ENCODE assay signal across 8 cellular contexts in genomic region chr16:4624015-4624826, GRCh38. TPM values are rescaled to one million over a fixed set of nuclear protein-coding genes. Genes with fewer than 3 reads are reported as not detected.
A peak's percentile ranks its signal among the peaks of the same experiment; 100 is the strongest.
DNase-seq lines count a peak whose midpoint lies in the region; ATAC-seq and TF ChIP-seq lines count a peak whose summit lies in the region.

TSS of gene MGRN1 (plus strand) at chr16:4624826. CDS start at chr16:4624961, 135 bp downstream.

- no peaks in the 10 kb centered on the region for H3K36me3 ChIP-seq in suprapubic skin

- peaks cover 33% of the 10 kb centered on the region for H3K4me1 Mint-ChIP-seq in activated naive CD4-positive, alpha-beta T cell treated with anti-CD3 and anti-CD28 coated beads, Interleukin-2, amount 50 U/mL, for 24 hours

- peak; percentile 85 to 87 for TF ChIP-seq CTCF in suprapubic skin (IDR thresholded peaks at IDR 0.05)

- H3K36me3 Mint-ChIP-seq in activated naive CD4-positive, alpha-beta T cell treated with anti-CD3 and anti-CD28 coated beads, Interleukin-2, amount 50 U/mL, for 24 hours, result no peaks in the 10 kb centered on the region

- no peaks in the 10 kb centered on the region for H3K27me3 Mint-ChIP-seq in activated naive CD4-positive, alpha-beta T cell treated with anti-CD3 and anti-CD28 coated beads, Interleukin-2, amount 50 U/mL, for 24 hours

- H3K4me3 Mint-ChIP-seq in activated naive CD4-positive, alpha-beta T cell treated with anti-CD3 and anti-CD28 coated beads, Interleukin-2, amount 50 U/mL, for 24 hours, result peak within 1 kb of the TSS; percentile 95

- no peak for TF ChIP-seq EP300 in suprapubic skin (IDR thresholded peaks at IDR 0.05)

- no peaks in the 10 kb centered on the region for H3K27me3 ChIP-seq in suprapubic skin

- 12% methylated on average over 20 of the region's 42 CpGs for WGBS in suprapubic skin

- peak; percentile 60 for ATAC-seq in HG02588 (IDR thresholded peaks at IDR 0.05; ENCODE audit: unreplicated experiment)

- H3K4me3 ChIP-seq in GM08714 (ENCODE audit: low read length) (peak within 1 kb of the TSS; percentile 74), suprapubic skin (peak within 1 kb of the TSS; percentile 100)

- no peaks in the 10 kb centered on the region for H3K9me3 ChIP-seq in suprapubic skin

- TF ChIP-seq POLR2A in suprapubic skin (IDR thresholded peaks at IDR 0.05), result no peak

- peaks cover 24% of the 10 kb centered on the region for H3K4me1 ChIP-seq in suprapubic skin

- no peaks in the 10 kb centered on the region for H3K9me3 Mint-ChIP-seq in activated naive CD4-positive, alpha-beta T cell treated with anti-CD3 and anti-CD28 coated beads, Interleukin-2, amount 50 U/mL, for 24 hours

- peak within 1 kb of the TSS; percentile 96 for H3K27ac Mint-ChIP-seq in activated naive CD4-positive, alpha-beta T cell treated with anti-CD3 and anti-CD28 coated beads, Interleukin-2, amount 50 U/mL, for 24 hours

- DNase-seq in NCI-H1048 (lab: John Stamatoyannopoulos, UW), result peak; percentile 64
- DNase-seq in SKM-1 (lab: John Stamatoyannopoulos, UW; ENCODE audit: unreplicated experiment), result peak; percentile 95
- DNase-seq in glomerular endothelial cell (ENCODE audit: extremely low read depth, low read depth, low spot score), result peak; percentile 90
- peak; percentile 97 for DNase-seq in occipital lobe (lab: John Stamatoyannopoulos, UW)
- peak; percentile 94 to 95 for DNase-seq in suprapubic skin (ENCODE audit: low spot score in 2 of 2)

- H3K27ac ChIP-seq in suprapubic skin, result peak within 1 kb of the TSS; percentile 95

RNA-seq across cellular contexts. Expression of gene MGRN1, which starts in this region (rescaled TPM):
- total RNA-seq in glomerular endothelial cell (80.6 and 87.1 TPM in 2 replicates), occipital lobe (41.5 TPM), suprapubic skin (10 to 100 TPM; 30.8 to 58.2 (median 44.8) TPM)

Comparison
In these comparisons a context has a peak if more than half of its experiments do, and no peak if none do; other contexts are left out.
1. Peak in every context shown above with its lines: DNase-seq, ATAC-seq, H3K4me3 ChIP-seq and H3K27ac ChIP-seq.